ENCODE assay signal across 1 cellular context in genomic region chr13:49690990-49691886, GRCh38.
A peak's percentile ranks its signal among the peaks of the same experiment; 100 is the strongest.
TF ChIP-seq lines count a peak whose summit lies in the region.

EBPL (minus strand) TSS chr13:49691486; CDS start chr13:49691424, 62 bp downstream.

TF ChIP-seq in GM12878, 131 proteins besides CTCF, POLR2A, EP300 and RAD21 (continued from another document and continues in another):
- TF ChIP-seq ZBTB40 (IDR thresholded peaks at IDR 0.05; ENCODE audit: borderline replicate concordance) (no peak), ZNF384 (IDR thresholded peaks at IDR 0.05; ENCODE audit: borderline replicate concordance, low read depth, low read length) (no peak), PAX5 (IDR thresholded peaks at IDR 0.05; ENCODE audit: borderline replicate concordance, low read depth, low read length) (no peak), ZBTB33 (IDR thresholded peaks at IDR 0.05) (no peak), CUX1 (IDR thresholded peaks at IDR 0.05; ENCODE audit: insufficient replicate concordance, low read depth, low read length) (no peak), POLR2AphosphoS5 (IDR thresholded peaks at IDR 0.05; ENCODE audit: low read length) (peak; percentile 58; the same call in 1 of the 2 replicates), ETV6 (conservative IDR thresholded peaks at IDR 0.05 in 1 of 2, IDR thresholded peaks at IDR 0.05 in 1 of 2; ENCODE audit: borderline replicate concordance in 1 of 2, low read depth in 1 of 2) (no peak), ZNF622 (IDR thresholded peaks at IDR 0.05) (no peak), NRF1 (conservative IDR thresholded peaks at IDR 0.05; ENCODE audit: low read depth, low read length) (no peak), ATF7 (IDR thresholded peaks at IDR 0.05; ENCODE audit: low read depth) (no peak), PBX3 (IDR thresholded peaks at IDR 0.05; ENCODE audit: insufficient replicate concordance, low read depth, low read length) (no peak), IRF4 (IDR thresholded peaks at IDR 0.05; ENCODE audit: low read depth, low read length) (no peak), REST (IDR thresholded peaks at IDR 0.05; ENCODE audit: low read depth, low read length) (no peak), NFYA (IDR thresholded peaks at IDR 0.05; ENCODE audit: borderline replicate concordance, low read depth, low read length) (no peak), CEBPB (IDR thresholded peaks at IDR 0.05; ENCODE audit: borderline replicate concordance in 1 of 2, low read depth in 2 of 2, low read length in 2 of 2) (peak in 1 of 2 experiments; percentile 36; a peak in 1 of 4 replicates), SMAD1 (IDR thresholded peaks at IDR 0.05; ENCODE audit: low read depth, partially characterized antibody) (no peak), NBN (IDR thresholded peaks at IDR 0.05) (0 out of 2 replicates have a peak, but pooled peaks have one; percentile 28), USF1 (IDR thresholded peaks at IDR 0.05; ENCODE audit: borderline replicate concordance, extremely low read length, insufficient read depth, low read depth, low read length) (no peak), POU2F2 (IDR thresholded peaks at IDR 0.05; ENCODE audit: borderline replicate concordance, low read depth, low read length) (no peak), GABPA (IDR thresholded peaks at IDR 0.05; ENCODE audit: low read depth) (no peak), NKRF (conservative IDR thresholded peaks at IDR 0.05) (peak; percentile 81), ZNF274 (IDR thresholded peaks at IDR 0.05; ENCODE audit: insufficient read depth, insufficient read length) (no peak), FOS (IDR thresholded peaks at IDR 0.05; ENCODE audit: borderline replicate concordance, extremely low read depth, insufficient read length) (no peak), RAD51 (IDR thresholded peaks at IDR 0.05) (no peak), SMC3 (IDR thresholded peaks at IDR 0.05; ENCODE audit: borderline replicate concordance, low read length) (no peak), RUNX3 (IDR thresholded peaks at IDR 0.05; ENCODE audit: low read length) (no peak), ZBTB11 (CRISPR knock-in tag; IDR thresholded peaks at IDR 0.05) (no peak), RELB (IDR thresholded peaks at IDR 0.05; ENCODE audit: low read depth) (0 out of 2 replicates have a peak, but pooled peaks have one; percentile 12)
